In the genomic region with DNA sequence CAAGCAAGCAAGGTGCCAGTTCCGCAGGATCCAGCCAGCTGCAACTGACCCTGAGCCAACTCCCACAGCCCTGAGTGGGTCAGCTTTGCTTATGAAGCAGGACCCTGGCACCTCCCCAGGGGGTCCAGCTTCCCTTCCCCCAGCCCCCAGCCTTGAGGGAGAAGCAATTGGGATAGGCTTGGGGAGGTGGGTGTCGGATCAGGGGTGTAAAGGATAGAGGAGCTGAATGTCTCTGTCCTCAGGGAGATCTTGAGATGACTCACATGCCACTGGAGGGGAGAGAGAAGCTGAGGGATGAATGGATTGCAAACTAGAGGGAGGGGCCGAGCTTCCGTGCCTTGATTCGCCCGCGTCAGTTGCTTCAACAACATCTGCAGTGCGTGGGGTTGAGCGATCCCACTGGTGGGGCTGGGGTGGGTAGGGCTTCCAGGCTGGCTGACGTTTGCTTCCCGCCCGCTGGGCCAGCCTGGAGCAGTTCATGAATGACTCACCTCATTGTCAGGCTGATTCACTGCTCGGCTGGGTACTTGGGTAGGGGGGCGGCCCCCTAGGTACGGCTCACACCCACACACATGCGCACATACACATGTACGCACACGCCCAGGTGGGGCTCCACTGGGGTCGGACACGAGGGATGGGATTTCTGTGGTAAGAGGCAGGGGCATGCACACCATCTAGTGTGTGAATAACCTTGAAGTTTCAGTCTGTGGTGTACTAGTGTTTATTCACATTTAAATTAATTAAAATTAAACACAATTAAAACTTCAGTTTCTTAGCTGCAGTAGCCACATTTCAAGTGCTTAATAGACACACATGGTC, we compare ENCODE assay signal across 8 cellular contexts. TPM values are rescaled to one million over a fixed set of nuclear protein-coding genes. Genes with fewer than 3 reads are reported as not detected.
DNase-seq lines count a peak whose midpoint lies in the region; ATAC-seq and TF ChIP-seq lines count a peak whose summit lies in the region.

No MANE protein-coding gene starts in this region.

- intact Hi-C loops in dorsolateral prefrontal cortex (cut with DNase I) (no loop called here), lower lobe of right lung (cut with DNase I) (no loop called here)

- H3K4me3 ChIP-seq in GM12865 (ENCODE audit: low read depth, low read length) (no peak overlapping the region), dorsolateral prefrontal cortex (peak overlapping the region in 39 of 59 donors; percentile 1 to 51 (median 28)), lower lobe of right lung (no peak overlapping the region)

- TF ChIP-seq CTCF in GM12865 (IDR thresholded peaks at IDR 0.05; ENCODE audit: insufficient read depth, low read depth, low read length, missing control alignments): no peak
- peak in 5 of 56 donors; percentile 11 to 29 (median 19) for TF ChIP-seq CTCF in dorsolateral prefrontal cortex (IDR thresholded peaks at IDR 0.05 in 54 of 56, conservative IDR thresholded peaks at IDR 0.05 in 2 of 56; ENCODE audit: low read depth in 1 of 56, partially characterized antibody in 56 of 56)
- no peak for TF ChIP-seq CTCF in lower lobe of right lung (IDR thresholded peaks at IDR 0.05)

- peak; percentile 32 for DNase-seq in GM12865 (ENCODE audit: low read depth)
- DNase-seq in NCI-H446 (lab: John Stamatoyannopoulos, UW): peak; percentile 70 to 86
- DNase-seq in activated CD4-positive, alpha-beta T cell treated with anti-CD3 and anti-CD28 coated beads, Interleukin-2, amount 50 U/mL, for 24 hours (ENCODE audit: low read depth in 1 of 2, low spot score in 1 of 2): peak; percentile 46 to 67
- peak in 9 of 10 donors; percentile 56 to 97 (median 86) for DNase-seq in dorsolateral prefrontal cortex
- DNase-seq in lower lobe of right lung: peak; percentile 73
- DNase-seq in stimulated activated CD4-positive, alpha-beta T cell treated with anti-CD3 and anti-CD28 coated beads, TNF-alpha, amount 100 ng/mL, for 48 hours (ENCODE audit: low read depth in 3 of 3): peak; percentile 59 to 73 (median 66)

- no peaks in the 10 kb centered on the region for H3K36me3 ChIP-seq in lower lobe of right lung

- H3K4me1 ChIP-seq in lower lobe of right lung: peaks cover 16% of the 10 kb centered on the region

- H3K27ac ChIP-seq in dorsolateral prefrontal cortex (peak overlapping the region in 19 of 59 donors; percentile 0 to 65 (median 28)), lower lobe of right lung (peak overlapping the region; percentile 18)

- ATAC-seq in lower lobe of right lung (peak; percentile 88 to 89), GM18511 (IDR thresholded peaks at IDR 0.05; ENCODE audit: unreplicated experiment) (no peak), HG02759 (IDR thresholded peaks at IDR 0.05; ENCODE audit: unreplicated experiment) (no peak)

- no peaks in the 10 kb centered on the region for H3K9me3 ChIP-seq in lower lobe of right lung

- H3K27me3 ChIP-seq in dorsolateral prefrontal cortex: no peaks in the 10 kb centered on the region
- no peaks in the 10 kb centered on the region for H3K27me3 ChIP-seq in lower lobe of right lung (ENCODE audit: low read depth)

RNA-seq across cellular contexts. Expression of gene HROB, which starts 3.6 kb away (rescaled TPM):
- total RNA-seq in dorsolateral prefrontal cortex (1 to 10 TPM in 35 of 120 experiments, under 1 TPM in 74, not detected in 11; 0.19 to 2.8 (median 0.78) TPM), lower lobe of right lung (0.50 TPM)

RNA-seq across cellular contexts. Expression of gene HDAC5, which starts 14.7 kb away (rescaled TPM):
- total RNA-seq in dorsolateral prefrontal cortex (100 to 1,000 TPM in 88 of 120 experiments, 10 to 100 TPM in 32; 70.3 to 155 (median 110) TPM), lower lobe of right lung (59.2 TPM)

RNA-seq across cellular contexts. Expression of gene ASB16, which starts 32.4 kb away (rescaled TPM):
- total RNA-seq in dorsolateral prefrontal cortex: 1 to 10 TPM in 26 of 120 experiments, under 1 TPM in 78, not detected in 16; 0.23 to 3.2 (median 0.64) TPM
- not detected for total RNA-seq in lower lobe of right lung

RNA-seq across cellular contexts. Expression of gene TMUB2, which starts 48.7 kb away (rescaled TPM):
- total RNA-seq in dorsolateral prefrontal cortex (10 to 100 TPM; 25.4 to 51.8 (median 37.8) TPM), lower lobe of right lung (41.9 TPM)

Comparison
In these comparisons a context has a peak if more than half of its experiments do, and no peak if none do; other contexts are left out.
1. DNase-seq: peak in every context shown above with its lines; median percentile 86 in dorsolateral prefrontal cortex; 78 in NCI-H446; 73 in lower lobe of right lung; 66 in stimulated activated CD4-positive, alpha-beta T cell treated with anti-CD3 and anti-CD28 coated beads, TNF-alpha, amount 100 ng/mL, for 48 hours; 56 in activated CD4-positive, alpha-beta T cell treated with anti-CD3 and anti-CD28 coated beads, Interleukin-2, amount 50 U/mL, for 24 hours; 32 in GM12865.
2. H3K4me3 ChIP-seq: peak in dorsolateral prefrontal cortex (39 of 59); none in GM12865 (single experiment) and lower lobe of right lung (single experiment).
3. ATAC-seq: peak in lower lobe of right lung (2 of 2); none in GM18511 (single experiment) and HG02759 (single experiment).